9 cellular contexts compared by ENCODE assay signal in genomic region chrX:56994375-56995270, GRCh38. TPM values are rescaled to one million over a fixed set of nuclear protein-coding genes. Genes with fewer than 3 reads are reported as not detected.
DNase-seq lines count a peak whose midpoint lies in the region; ATAC-seq, FAIRE-seq and TF ChIP-seq lines count a peak whose summit lies in the region.
"Had no signal": no experiment of that assay in that cellular context is flagged by ENCODE, and none has a peak within 500 bp of the region (broad histone marks: within the 10 kb centered on the region; RNA-seq: fewer than 3 reads in every experiment).

No MANE protein-coding gene starts in this region.

- peaks cover 15% of the 10 kb centered on the region for H3K36me3 ChIP-seq in PC-3 (ENCODE audit: low read depth, low read length)
- no peaks in the 10 kb centered on the region for H3K36me3 ChIP-seq in esophagus (ENCODE audit: control insufficient read depth in 2 of 2, insufficient read depth in 2 of 2, low read length in 1 of 2)

- no peak for FAIRE-seq in RCC 7860 (lab: Jason Lieb, UNC)
- FAIRE-seq: TTC549 had no signal

- peak overlapping the region; percentile 83 for H3K9ac ChIP-seq in PC-3 (ENCODE audit: low read length)

- no peaks in the 10 kb centered on the region for H3F3A ChIP-seq in PC-3 (ENCODE audit: low read length, unreplicated experiment)

- no peaks in the 10 kb centered on the region for H4K20me1 ChIP-seq in PC-3 (ENCODE audit: low read length)

- H3K79me2 ChIP-seq in PC-3 (ENCODE audit: low read length), result peaks cover 30% of the 10 kb centered on the region

- TSS peak; percentile 53 for BruUV-seq in PC-3 (replicated peaks; lab: Mats Ljungman, UMichigan)

- H3K27ac Mint-ChIP-seq in nephron progenitor cell, result peak overlapping the region; percentile 77

- H3K27me3 ChIP-seq in PC-3 (ENCODE audit: low read length) (no peaks in the 10 kb centered on the region), esophagus (ENCODE audit: control insufficient read depth in 1 of 2, insufficient read depth in 2 of 2, low read length in 2 of 2) (no peaks in the 10 kb centered on the region)

- no peak overlapping the region for H3K27ac ChIP-seq in PC-3 (ENCODE audit: low read length)
- H3K27ac ChIP-seq in esophagus (ENCODE audit: low read depth in 2 of 2, low read length in 1 of 2), result peak overlapping the region in 1 of 2 donors; percentile 37

- ATAC-seq in GM19324 (IDR thresholded peaks at IDR 0.05; ENCODE audit: low FRiP score, unreplicated experiment), result peak; percentile 13
- no peak; the same call in 1 of the 2 replicates for ATAC-seq in PC-3
- no peak for ATAC-seq in HG03520 (IDR thresholded peaks at IDR 0.05; ENCODE audit: unreplicated experiment)

- peaks cover 31% of the 10 kb centered on the region for H3K4me1 Mint-ChIP-seq in nephron progenitor cell

- H3K9me3 Mint-ChIP-seq in nephron progenitor cell, result peaks cover 55% of the 10 kb centered on the region

- H3K27me3 Mint-ChIP-seq in nephron progenitor cell (ENCODE audit: low read depth, poor library complexity), result no peaks in the 10 kb centered on the region

- H3K4me3 Mint-ChIP-seq in nephron progenitor cell, result peak overlapping the region; percentile 94

- TF ChIP-seq CTCF in PC-3 (conservative IDR thresholded peaks at IDR 0.05; ENCODE audit: low read depth, low read length), result no peak
- no peak for TF ChIP-seq CTCF in nephron progenitor cell (IDR thresholded peaks at IDR 0.05)

- H3K4me3 ChIP-seq in PC-3 (ENCODE audit: low read length) (peak overlapping the region; percentile 88), esophagus (ENCODE audit: low read depth in 1 of 2, low read length in 2 of 2) (peak overlapping the region; percentile 62 to 69)

- H3K4me1 ChIP-seq in PC-3 (ENCODE audit: insufficient read depth, low read length), result peaks cover 7% of the 10 kb centered on the region; the same call in 1 of the 2 replicates
- H3K4me1 ChIP-seq in esophagus (ENCODE audit: control insufficient read depth in 2 of 2, insufficient read depth in 2 of 2, low read length in 1 of 2), result no peaks in the 10 kb centered on the region

- intact Hi-C loops in PC-3 (cut with micrococcal nuclease), result loop anchor here (10.0 kb wide), 1 partner anchor 120 kb away; no protein-coding TSS in a partner anchor

- DNase-seq in PC-3 (no peak), nephron progenitor cell (peak; percentile 3), RCC 7860 (ENCODE audit: low spot score) (no peak), DMS53 treated with DMSO at 0.1 percent for 48 hours (lab: John Stamatoyannopoulos, UW; ENCODE audit: unreplicated experiment) (no peak), inferior parietal cortex (ENCODE audit: extremely low spot score) (no peak)

- H3K9me2 ChIP-seq in PC-3 (replicated peaks; ENCODE audit: low read length), result no peaks in the 10 kb centered on the region

- peak overlapping the region; percentile 97 for H3K4me2 ChIP-seq in PC-3 (ENCODE audit: low read length)

- CTCF ChIA-PET in PC-3 (lab: Charles Lee), result no interaction called here

- H3K36me3 Mint-ChIP-seq in nephron progenitor cell (ENCODE audit: low read depth), result peaks cover 57% of the 10 kb centered on the region

- H2AFZ ChIP-seq in PC-3 (ENCODE audit: low read length), result peak overlapping the region; percentile 91

- WGBS in esophagus, 2 donors, result 17 to 39% methylated on average over 26 of the region's 26 CpGs

- POLR2A ChIA-PET in PC-3 (lab: Charles Lee; ENCODE audit: unreplicated experiment), result interaction anchor here (0.6 kb wide), 2 partner anchors 266 to 1354 kb away, joined by 3 to 6 read pairs; no protein-coding TSS in a partner anchor

- H3K9me3 ChIP-seq in PC-3 (ENCODE audit: low read length), result no peaks in the 10 kb centered on the region
- H3K9me3 ChIP-seq in esophagus (ENCODE audit: control insufficient read depth in 2 of 2, insufficient read depth in 1 of 2, low read depth in 1 of 2, low read length in 1 of 2), result no peaks in the 10 kb centered on the region

RNA-seq across cellular contexts. Expression of gene SPIN3, which starts 0.7 kb away (rescaled TPM):
- total RNA-seq in PC-3 (2014; rRNA removed), result 8.4 and 9.0 TPM in 2 replicates
- 1 to 10 TPM; 2.9 to 4.2 TPM for polyA plus RNA-seq in esophagus
